Comparison of ENCODE assay signal across 26 cellular contexts in genomic region chr11:8040261-8040920, GRCh38. TPM values are rescaled to one million over a fixed set of nuclear protein-coding genes. Genes with fewer than 3 reads are reported as not detected.
DNase-seq lines count a peak whose midpoint lies in the region; ATAC-seq and TF ChIP-seq lines count a peak whose summit lies in the region.
"Had no signal": no experiment of that assay in that cellular context is flagged by ENCODE, and none has a peak within 500 bp of the region (broad histone marks: within the 10 kb centered on the region; RNA-seq: fewer than 3 reads in every experiment).

No MANE protein-coding gene starts in this region.

- H4K20me1 ChIP-seq in Karpas-422 (ENCODE audit: insufficient read depth, low read depth, low read length), result no peaks in the 10 kb centered on the region
- H4K20me1 ChIP-seq: BLaER1 had no signal

- no peak for TF ChIP-seq EP300 in esophagus muscularis mucosa (IDR thresholded peaks at IDR 0.05)

- WGBS in esophagus muscularis mucosa, result 91% methylated on average over 3 of the region's 4 CpGs

- no peak overlapping the region for H3K9ac ChIP-seq in Karpas-422 (ENCODE audit: low read length)
- H3K9ac ChIP-seq: BLaER1, GM23248 had no signal

- no peak overlapping the region for H3K4me2 ChIP-seq in Karpas-422 (ENCODE audit: low read depth, low read length, poor library complexity, severe bottlenecking)

- H3K4me3 ChIP-seq in Karpas-422 (ENCODE audit: low read length) (no peak overlapping the region), esophagus muscularis mucosa (no peak overlapping the region)
- H3K4me3 ChIP-seq: BLaER1, GM12878, GM23248, SJCRH30 had no signal

- H3K79me2 ChIP-seq in Karpas-422 (ENCODE audit: low read length), result no peaks in the 10 kb centered on the region

- H3K27ac ChIP-seq in Karpas-422 (ENCODE audit: low read length) (no peak overlapping the region), esophagus muscularis mucosa (replicated peaks in 1 of 4) (no peak overlapping the region)
- H3K27ac ChIP-seq: BLaER1, GM23248, SJCRH30 had no signal

- H3K4me1 ChIP-seq in Karpas-422 (ENCODE audit: low read length) (no peaks in the 10 kb centered on the region), esophagus muscularis mucosa (peaks cover 0 to 2% (median 0%) of the 10 kb centered on the region in 4 donors)

- no peak for TF ChIP-seq CTCF in esophagus muscularis mucosa (IDR thresholded peaks at IDR 0.05)

- H3K27me3 ChIP-seq in Karpas-422 (ENCODE audit: low read length), result no peaks in the 10 kb centered on the region
- H3K27me3 ChIP-seq in esophagus muscularis mucosa, result no peaks in the 10 kb centered on the region
- H3K27me3 ChIP-seq: BLaER1, SJCRH30 had no signal

- TF ChIP-seq POLR2A in esophagus muscularis mucosa (IDR thresholded peaks at IDR 0.05; ENCODE audit: low read depth), result no peak

- intact Hi-C loops in esophagus muscularis mucosa (cut with DNase I), result no loop called here

- no peaks in the 10 kb centered on the region for H3K9me2 ChIP-seq in Karpas-422 (replicated peaks; ENCODE audit: insufficient read depth, low read length)

- no peak for ATAC-seq in GM19324 (IDR thresholded peaks at IDR 0.05; ENCODE audit: low FRiP score, unreplicated experiment)
- ATAC-seq: GM12878, PC-3, SK-N-SH treated with all-trans-retinoic acid at 6 μM for 48 hours had no signal

- no peak overlapping the region for H2AFZ ChIP-seq in Karpas-422 (ENCODE audit: low read length)
- H2AFZ ChIP-seq: GM23248 had no signal

- H3K36me3 ChIP-seq in Karpas-422 (ENCODE audit: insufficient read depth, low read length), result no peaks in the 10 kb centered on the region
- H3K36me3 ChIP-seq in esophagus muscularis mucosa, result no peaks in the 10 kb centered on the region
- H3K36me3 ChIP-seq: BLaER1, SJCRH30 had no signal

- H3K9me3 ChIP-seq in Karpas-422 (ENCODE audit: low read length) (no peaks in the 10 kb centered on the region), esophagus muscularis mucosa (no peaks in the 10 kb centered on the region)
- H3K9me3 ChIP-seq: BLaER1, SJCRH30 had no signal

- DNase-seq in D341Med (ENCODE audit: low spot score), result peak; percentile 0
- DNase-seq in amniotic epithelial cell (ENCODE audit: low read depth), result peak; percentile 30
- DNase-seq in left kidney (ENCODE audit: low read depth, low spot score), result peak; percentile 46
- peak; percentile 40 for DNase-seq in putamen (ENCODE audit: low spot score)
- DNase-seq in AML-193 (lab: John Stamatoyannopoulos, UW), result no peak
- DNase-seq in Karpas-422, result no peak
- no peak for DNase-seq in esophagus muscularis mucosa (ENCODE audit: extremely low spot score)
- DNase-seq: CD4-positive, CD25-positive, alpha-beta regulatory T cell; DMS53; GM23248; H7; MV-4-11; NCI-H1105; NCI-H1436 treated with DMSO at 0.1 percent for 48 hours; NCI-H187 treated with DMSO at 0.1 percent for 48 hours; NCI-H2171 treated with DMSO at 0.1 percent for 48 hours; NCI-H345; NCI-H524; NCI-H748 treated with DMSO at 0.1 percent for 48 hours; PC-3; SJCRH30 had no signal

RNA-seq across cellular contexts. Expression of gene TUB, which starts 40.6 kb away (rescaled TPM):
- not detected in 2 replicates for total RNA-seq in Karpas-422 (2014; rRNA removed; shearing (Covaris generic); ENCODE audit: low replicate concordance)
- 10 to 100 TPM in 2 of 4 donors, 1 to 10 TPM in 2; 8.3 to 18.3 (median 12.1) TPM for total RNA-seq in esophagus muscularis mucosa
- total RNA-seq: GM12878, HT-29 had no signal

RNA-seq across cellular contexts. Expression of gene EIF3F, which starts 53.3 kb away (rescaled TPM):
- 374 and 767 TPM in 2 replicates for total RNA-seq in Karpas-422 (2014; rRNA removed; shearing (Covaris generic); ENCODE audit: low replicate concordance)
- 100 to 1,000 TPM; 181 to 447 (median 313) TPM for total RNA-seq in esophagus muscularis mucosa

Comparison
In these comparisons a context has a peak if more than half of its experiments do, and no peak if none do; other contexts are left out.
1. DNase-seq: peak in D341Med (single experiment), amniotic epithelial cell (single experiment), left kidney (single experiment) and putamen (single experiment); none in AML-193 (0 of 2), Karpas-422 (single experiment) and esophagus muscularis mucosa (single experiment).